ENCODE assay signal across 1 cellular context in genomic region chr21:45912611-45913415, GRCh38.
TF ChIP-seq lines count a peak whose summit lies in the region.

No MANE protein-coding gene starts in this region.

TF ChIP-seq in HepG2, 621 proteins besides CTCF, POLR2A, EP300 and RAD21 (continued from another document):
- TF ChIP-seq IKZF5 (CRISPR knock-in tag; IDR thresholded peaks at IDR 0.05) (no peak), ATRX (CRISPR knock-in tag; IDR thresholded peaks at IDR 0.05; ENCODE audit: borderline replicate concordance) (no peak), RORA (CRISPR knock-in tag; IDR thresholded peaks at IDR 0.05) (no peak), ZNF562 (CRISPR knock-in tag; IDR thresholded peaks at IDR 0.05; ENCODE audit: borderline replicate concordance) (no peak), FOXK1 (CRISPR knock-in tag; IDR thresholded peaks at IDR 0.05; ENCODE audit: borderline replicate concordance, low read depth) (no peak), ZNF136 (CRISPR knock-in tag; IDR thresholded peaks at IDR 0.05; ENCODE audit: low read depth) (no peak), JARID2 (CRISPR knock-in tag; IDR thresholded peaks at IDR 0.05; ENCODE audit: insufficient replicate concordance) (no peak), ZNF234 (CRISPR knock-in tag; conservative IDR thresholded peaks at IDR 0.05) (no peak), NFIB (CRISPR knock-in tag; IDR thresholded peaks at IDR 0.05; ENCODE audit: borderline replicate concordance) (no peak), ATF7 (IDR thresholded peaks at IDR 0.05) (no peak), ATF7 (CRISPR knock-in tag; IDR thresholded peaks at IDR 0.05) (no peak), ZNF768 (CRISPR knock-in tag; IDR thresholded peaks at IDR 0.05) (no peak), DNMT1 (CRISPR knock-in tag; IDR thresholded peaks at IDR 0.05) (no peak)
- TF ChIP-seq, protein P1, sequence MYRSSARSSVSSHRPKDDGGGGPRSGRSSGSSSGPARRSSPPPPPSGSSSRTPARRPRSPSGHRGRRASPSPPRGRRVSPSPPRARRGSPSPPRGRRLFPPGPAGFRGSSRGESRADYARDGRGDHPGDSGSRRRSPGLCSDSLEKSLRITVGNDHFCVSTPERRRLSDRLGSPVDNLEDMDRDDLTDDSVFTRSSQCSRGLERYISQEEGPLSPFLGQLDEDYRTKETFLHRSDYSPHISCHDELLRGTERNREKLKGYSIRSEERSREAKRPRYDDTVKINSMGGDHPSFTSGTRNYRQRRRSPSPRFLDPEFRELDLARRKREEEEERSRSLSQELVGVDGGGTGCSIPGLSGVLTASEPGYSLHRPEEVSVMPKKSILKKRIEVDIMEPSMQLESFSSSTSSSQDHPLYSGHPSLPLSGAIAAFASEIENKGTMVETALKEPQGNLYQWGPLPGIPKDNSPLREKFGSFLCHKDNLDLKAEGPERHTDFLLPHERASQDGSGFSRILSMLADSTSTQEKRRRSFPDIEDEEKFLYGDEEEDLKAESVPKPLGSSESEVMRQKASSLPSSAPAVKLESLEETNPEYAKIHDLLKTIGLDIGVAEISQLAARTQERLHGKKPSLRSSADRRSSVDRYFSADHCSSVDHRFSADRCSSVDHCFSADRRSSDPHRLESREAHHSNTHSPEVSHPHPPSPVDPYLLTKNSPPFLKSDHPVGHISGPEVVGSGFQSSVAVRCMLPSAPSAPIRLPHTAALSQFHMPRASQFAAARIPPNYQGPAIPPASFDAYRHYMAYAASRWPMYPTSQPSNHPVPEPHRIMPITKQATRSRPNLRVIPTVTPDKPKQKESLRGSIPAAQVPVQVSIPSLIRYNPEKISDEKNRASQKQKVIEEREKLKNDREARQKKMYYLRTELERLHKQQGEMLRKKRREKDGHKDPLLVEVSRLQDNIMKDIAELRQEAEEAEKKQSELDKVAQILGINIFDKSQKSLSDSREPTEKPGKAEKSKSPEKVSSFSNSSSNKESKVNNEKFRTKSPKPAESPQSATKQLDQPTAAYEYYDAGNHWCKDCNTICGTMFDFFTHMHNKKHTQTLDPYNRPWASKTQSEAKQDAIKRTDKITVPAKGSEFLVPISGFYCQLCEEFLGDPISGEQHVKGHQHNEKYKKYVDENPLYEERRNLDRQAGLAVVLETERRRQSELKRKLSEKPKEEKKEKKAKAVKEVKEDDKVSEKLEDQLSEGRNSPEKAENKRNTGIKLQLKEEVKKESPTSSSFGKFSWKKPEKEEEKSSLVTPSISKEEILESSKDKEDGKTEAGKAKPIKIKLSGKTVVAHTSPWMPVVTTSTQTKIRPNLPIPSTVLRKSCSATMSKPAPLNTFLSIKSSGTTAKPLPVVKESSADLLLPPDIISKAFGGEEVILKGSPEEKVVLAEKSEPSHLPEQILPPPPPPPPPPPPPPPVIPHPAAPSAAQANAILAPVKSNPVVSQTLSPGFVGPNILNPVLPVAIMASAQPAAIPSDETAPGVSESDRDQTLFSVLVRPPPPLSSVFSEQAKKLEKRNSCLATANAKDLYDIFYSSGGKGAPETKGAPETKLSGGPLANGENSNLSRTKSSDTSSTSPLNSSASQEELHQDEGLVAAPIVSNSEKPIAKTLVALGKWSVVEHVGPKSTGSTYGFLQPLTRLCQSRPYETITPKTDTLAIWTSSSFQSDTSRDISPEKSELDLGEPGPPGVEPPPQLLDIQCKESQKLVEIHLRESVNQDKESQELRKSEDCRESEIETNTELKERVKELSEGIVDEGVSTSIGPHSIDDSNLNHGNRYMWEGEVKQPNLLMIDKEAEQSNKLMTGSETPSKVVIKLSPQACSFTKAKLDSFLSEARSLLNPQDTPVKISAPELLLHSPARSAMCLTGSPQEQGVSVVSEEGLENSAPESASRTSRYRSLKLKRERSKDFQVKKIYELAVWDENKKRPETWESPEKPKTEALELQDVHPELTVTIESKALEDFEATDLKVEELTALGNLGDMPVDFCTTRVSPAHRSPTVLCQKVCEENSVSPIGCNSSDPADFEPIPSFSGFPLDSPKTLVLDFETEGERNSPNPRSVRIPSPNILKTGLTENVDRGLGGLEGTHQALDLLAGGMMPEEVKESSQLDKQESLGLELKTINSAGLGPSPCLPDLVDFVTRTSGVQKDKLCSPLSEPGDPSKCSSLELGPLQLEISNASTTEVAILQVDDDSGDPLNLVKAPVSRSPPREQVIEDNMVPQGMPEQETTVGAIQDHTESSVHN (CRISPR knock-in tag; IDR thresholded peaks at IDR 0.05), result no peak
